Comparison of ENCODE assay signal across 20 cellular contexts in the genomic region with DNA sequence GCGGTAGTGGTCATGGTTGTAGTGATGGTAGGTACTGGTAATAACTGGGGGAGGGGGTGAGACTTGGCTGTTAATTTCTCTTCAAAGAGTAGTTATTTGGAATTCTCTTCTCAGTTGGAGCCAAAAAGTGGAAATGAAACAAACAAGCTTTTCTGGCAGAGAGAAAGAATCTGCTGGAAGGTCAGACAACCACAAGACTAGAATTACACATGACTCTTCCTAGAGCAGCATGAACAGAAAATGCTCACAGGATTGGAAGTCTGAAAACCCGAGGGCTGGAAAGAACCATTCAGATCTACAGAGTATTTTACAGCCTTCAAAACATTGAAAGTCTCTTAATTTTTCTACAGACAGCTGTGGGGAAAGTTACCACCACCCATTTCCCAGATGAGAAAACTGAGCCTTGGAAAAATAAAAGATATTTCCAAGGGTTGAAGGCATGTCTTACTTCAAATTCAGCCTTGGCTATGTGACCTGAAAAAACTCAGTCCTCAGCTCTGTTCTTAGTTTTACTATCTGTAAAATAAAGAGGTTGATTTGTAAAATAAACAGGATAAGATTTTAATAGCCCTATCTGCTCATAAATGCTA. TPM values are rescaled to one million over a fixed set of nuclear protein-coding genes. Genes with fewer than 3 reads are reported as not detected.
A peak's percentile ranks its signal among the peaks of the same experiment; 100 is the strongest.
DNase-seq lines count a peak whose midpoint lies in the region; ATAC-seq and TF ChIP-seq lines count a peak whose summit lies in the region.
"Had no signal": no experiment of that assay in that cellular context is flagged by ENCODE, and none has a peak within 500 bp of the region (broad histone marks: within the 10 kb centered on the region; RNA-seq: fewer than 3 reads in every experiment).

No MANE protein-coding gene starts in this region.

- DNase-seq in AG04450 (ENCODE audit: low read depth, low spot score) (peak; percentile 44), HFFc6 (peak; percentile 24), choroid plexus epithelial cell (ENCODE audit: low read depth) (peak; percentile 79), myocyte (ENCODE audit: low read depth) (peak; percentile 49), glomerular visceral epithelial cell (ENCODE audit: extremely low spot score) (no peak), H9 (no peak)
- DNase-seq in activated naive CD4-positive, alpha-beta T cell treated with anti-CD3 and anti-CD28 coated beads, Interleukin-2, amount 50 U/mL, for 72 hours (ENCODE audit: low spot score in 2 of 2), result no peak
- DNase-seq: activated naive CD8-positive, alpha-beta T cell treated with anti-CD3 and anti-CD28 coated beads for 36 hours; activated T-cell treated with anti-CD3 and anti-CD28 coated beads, Interleukin-2, amount 50 U/mL, for 72 hours; DND-41; kidney glomerular epithelial cell; NCI-H69; OCI-M1 had no signal

- H3K27me3 ChIP-seq in AG04450 (ENCODE audit: control insufficient read depth, insufficient read depth, low read length), result no peaks in the 10 kb centered on the region
- H3K27me3 ChIP-seq in H9 (ENCODE audit: insufficient read depth, low read length), result no peaks in the 10 kb centered on the region
- H3K27me3 ChIP-seq: SJSA1 had no signal

- no peaks in the 10 kb centered on the region for H3K4me1 ChIP-seq in H9 (ENCODE audit: insufficient read depth, low read length)
- H3K4me1 ChIP-seq: SJSA1 had no signal

- H3K9me3 ChIP-seq in AG04450 (ENCODE audit: control insufficient read depth, insufficient read depth, low read length) (no peaks in the 10 kb centered on the region), H9 (ENCODE audit: control insufficient read depth, low read depth, low read length) (no peaks in the 10 kb centered on the region)
- H3K9me3 ChIP-seq: A549, SJSA1 had no signal

- no peak overlapping the region for H3K56ac ChIP-seq in H9 (ENCODE audit: insufficient read length, low read depth, low read length)

- H3K36me3 Mint-ChIP-seq in HFFc6 (ENCODE audit: low read depth) (peaks cover 6% of the 10 kb centered on the region; the same call in 1 of the 2 replicates), H9 (ENCODE audit: insufficient read depth in 1 of 3, low read depth in 3 of 3) (no peaks in the 10 kb centered on the region; a peak in 2 of 7 replicates)
- H3K36me3 Mint-ChIP-seq in activated naive CD4-positive, alpha-beta T cell treated with anti-CD3 and anti-CD28 coated beads, Interleukin-2, amount 50 U/mL, for 72 hours, result peaks cover 0 to 6% of the 10 kb centered on the region in 2 donors

- H2BK120ac ChIP-seq in H9 (ENCODE audit: low read depth, low read length, poor library complexity, severe bottlenecking), result no peak overlapping the region

- no peak overlapping the region for H3K4ac ChIP-seq in H9 (ENCODE audit: low read depth, low read length)

- H3K27ac Mint-ChIP-seq in HFFc6 (no peak overlapping the region; the same call in 1 of the 2 replicates), H9 (no peak overlapping the region)
- no peak overlapping the region for H3K27ac Mint-ChIP-seq in activated naive CD4-positive, alpha-beta T cell treated with anti-CD3 and anti-CD28 coated beads, Interleukin-2, amount 50 U/mL, for 72 hours
- H3K27ac Mint-ChIP-seq: activated naive CD8-positive, alpha-beta T cell treated with anti-CD3 and anti-CD28 coated beads for 36 hours; activated T-cell treated with anti-CD3 and anti-CD28 coated beads, Interleukin-2, amount 50 U/mL, for 72 hours; natural killer cell treated with Interleukin-12 subunit alpha and Interleukin-12 subunit beta and Interleukin-15 and Interleukin-18, amount 100 ng/mL, for 72 hours had no signal

- H3K79me2 ChIP-seq in H9 (ENCODE audit: insufficient read depth, low read length), result no peaks in the 10 kb centered on the region

- H3K27me3 Mint-ChIP-seq in HFFc6 (ENCODE audit: insufficient read depth), result no peaks in the 10 kb centered on the region; the same call in none of the 2 replicates
- no peaks in the 10 kb centered on the region for H3K27me3 Mint-ChIP-seq in H9 (ENCODE audit: low read depth)
- H3K27me3 Mint-ChIP-seq: activated naive CD8-positive, alpha-beta T cell treated with anti-CD3 and anti-CD28 coated beads for 36 hours; natural killer cell treated with Interleukin-12 subunit alpha and Interleukin-12 subunit beta and Interleukin-15 and Interleukin-18, amount 100 ng/mL, for 72 hours had no signal

- TF ChIP-seq CTCF in AG04450 (IDR thresholded peaks at IDR 0.05; ENCODE audit: low read depth, low read length), result no peak
- no peak for TF ChIP-seq CTCF in HFFc6 (IDR thresholded peaks at IDR 0.05)
- no peak for TF ChIP-seq CTCF in choroid plexus epithelial cell (conservative IDR thresholded peaks at IDR 0.05; ENCODE audit: low read depth, low read length)
- TF ChIP-seq CTCF in H9 (conservative IDR thresholded peaks at IDR 0.05), result no peak

- H3K18ac ChIP-seq in H9 (ENCODE audit: insufficient read length, low read depth, low read length), result no peak overlapping the region

- H2BK15ac ChIP-seq in H9 (ENCODE audit: low read depth, low read length), result no peak overlapping the region

- H2BK20ac ChIP-seq in H9 (ENCODE audit: low read depth, low read length, poor library complexity, severe bottlenecking), result no peak overlapping the region

- peaks cover 36% of the 10 kb centered on the region for H3K4me1 Mint-ChIP-seq in HFFc6 (ENCODE audit: low read depth)
- no peaks in the 10 kb centered on the region for H3K4me1 Mint-ChIP-seq in H9
- H3K4me1 Mint-ChIP-seq: activated naive CD8-positive, alpha-beta T cell treated with anti-CD3 and anti-CD28 coated beads for 36 hours had no signal

- no peaks in the 10 kb centered on the region for H3K79me1 ChIP-seq in H9 (ENCODE audit: insufficient read depth, low read depth, low read length, poor library complexity, severe bottlenecking)

- no peak overlapping the region for H3T11ph ChIP-seq in H9 (ENCODE audit: low read length)

- ATAC-seq in GM19351 (IDR thresholded peaks at IDR 0.05; ENCODE audit: unreplicated experiment), result no peak
- ATAC-seq in activated naive CD4-positive, alpha-beta T cell treated with anti-CD3 and anti-CD28 coated beads, Interleukin-2, amount 50 U/mL, for 72 hours, result no peak
- ATAC-seq: A549; activated CD4-positive, CD25-positive, alpha-beta regulatory T cell treated with anti-CD3 and anti-CD28 coated beads, Interleukin-2, amount 50 U/mL, for 24 hours; activated T-cell treated with anti-CD3 and anti-CD28 coated beads, Interleukin-2, amount 50 U/mL, for 72 hours; esophagus mucosa; natural killer cell treated with Interleukin-12 subunit alpha and Interleukin-12 subunit beta and Interleukin-15 and Interleukin-18, amount 100 ng/mL, for 72 hours had no signal

- H2AFZ ChIP-seq in H9 (ENCODE audit: low read length), result no peak overlapping the region

- H3K4me2 ChIP-seq in H9 (ENCODE audit: insufficient read depth, insufficient read length, low read length), result no peak overlapping the region
- H3K4me2 ChIP-seq: A549, KMS-11 had no signal

- WGBS in H9 (ENCODE audit: extremely low coverage, insufficient read length, low lambda C conversion rate), result no CpG with 5 or more reads among the region's 2 CpGs

- H3K4me3 Mint-ChIP-seq in HFFc6 (peak overlapping the region; percentile 6; the same call in 1 of the 2 replicates), H9 (no peak overlapping the region)
- H3K4me3 Mint-ChIP-seq: activated naive CD8-positive, alpha-beta T cell treated with anti-CD3 and anti-CD28 coated beads for 36 hours; activated T-cell treated with anti-CD3 and anti-CD28 coated beads, Interleukin-2, amount 50 U/mL, for 72 hours; natural killer cell treated with Interleukin-12 subunit alpha and Interleukin-12 subunit beta and Interleukin-15 and Interleukin-18, amount 100 ng/mL, for 72 hours had no signal

- H3K4me3 ChIP-seq in AG04450 (ENCODE audit: low read depth, low read length) (no peak overlapping the region), choroid plexus epithelial cell (ENCODE audit: low read depth, low read length) (no peak overlapping the region)
- H3K4me3 ChIP-seq: A549, SJSA1 had no signal

- H3K14ac ChIP-seq in H9 (ENCODE audit: insufficient read depth, low read length), result no peak overlapping the region

- H3K9me3 Mint-ChIP-seq in HFFc6 (no peaks in the 10 kb centered on the region), H9 (no peaks in the 10 kb centered on the region)
- H3K9me3 Mint-ChIP-seq in activated naive CD4-positive, alpha-beta T cell treated with anti-CD3 and anti-CD28 coated beads, Interleukin-2, amount 50 U/mL, for 72 hours, result no peaks in the 10 kb centered on the region
- H3K9me3 Mint-ChIP-seq: activated naive CD8-positive, alpha-beta T cell treated with anti-CD3 and anti-CD28 coated beads for 36 hours; activated T-cell treated with anti-CD3 and anti-CD28 coated beads, Interleukin-2, amount 50 U/mL, for 72 hours; natural killer cell treated with Interleukin-12 subunit alpha and Interleukin-12 subunit beta and Interleukin-15 and Interleukin-18, amount 100 ng/mL, for 72 hours had no signal

- POLR2A ChIA-PET in AG04450 (lab: Yijun Ruan, JAX), result no interaction called here

- H3K23me2 ChIP-seq in H9 (ENCODE audit: insufficient read length, low read depth, low read length, poor library complexity, severe bottlenecking), result no peaks in the 10 kb centered on the region

- H4K5ac ChIP-seq in H9 (ENCODE audit: insufficient read length, low read depth, low read length), result no peak overlapping the region

- H3K23ac ChIP-seq in H9 (ENCODE audit: insufficient read length, low read depth, low read length), result no peak overlapping the region

- no peak overlapping the region for H2BK5ac ChIP-seq in H9 (ENCODE audit: insufficient read length, low read length)

- no peak overlapping the region for H4K91ac ChIP-seq in H9 (ENCODE audit: insufficient read length, low read depth, low read length)

- H3K9ac ChIP-seq in H9 (ENCODE audit: extremely low read depth, insufficient read length, low read length), result no peak overlapping the region
- H3K9ac ChIP-seq: KMS-11 had no signal

- no peaks in the 10 kb centered on the region for H4K20me1 ChIP-seq in H9 (ENCODE audit: control insufficient read depth, insufficient read depth, insufficient read length)

- H2AK5ac ChIP-seq in H9 (ENCODE audit: insufficient read length, low read length), result no peak overlapping the region

- H2BK12ac ChIP-seq in H9 (ENCODE audit: insufficient read length, low read depth, low read length), result no peak overlapping the region

- H3K27ac ChIP-seq in AG04450 (ENCODE audit: low read depth, low read length) (peak overlapping the region; percentile 76), H9 (ENCODE audit: insufficient read length, low read depth, low read length) (no peak overlapping the region)
- H3K27ac ChIP-seq: KMS-11, SJSA1 had no signal

- CTCF ChIA-PET in AG04450 (lab: Charles Lee), result no interaction called here

- H4K8ac ChIP-seq in H9 (replicated peaks; ENCODE audit: insufficient read length, low read depth, low read length), result no peak overlapping the region

RNA-seq across cellular contexts. Expression of gene TRIM32, which starts 42.9 kb away (rescaled TPM):
- polyA plus RNA-seq in AG04450 (2011; rRNA removed), result 23.4 and 24.5 TPM in 2 replicates
- polyA minus RNA-seq in AG04450 (2011; rRNA and poly(A)+ RNA removed), result 56.6 and 58.1 TPM in 2 replicates
- 10 to 100 TPM; 53.7 to 71.6 (median 60.3) TPM for total RNA-seq in HFFc6 (2021; fragmentation: NEBNext Ultra II Directional; extraction: Animal tissue kit (Norgen Biotek cat#: 25700))
- total RNA-seq in myocyte, result 17.4 and 17.8 TPM in 2 replicates
- 20.0 TPM for polyA plus RNA-seq in myocyte (2012)
- total RNA-seq in H9 (2021), result 12.9 and 15.5 TPM in 2 replicates
- total RNA-seq in activated naive CD4-positive, alpha-beta T cell treated with anti-CD3 and anti-CD28 coated beads, Interleukin-2, amount 50 U/mL, for 72 hours, result 10 to 100 TPM in 1 of 2 donors, 1 to 10 TPM in 1; 6.9 to 16.2 TPM

Comparison
In these comparisons a context has a peak if more than half of its experiments do, and no peak if none do; other contexts are left out.
1. DNase-seq: peak in AG04450 (single experiment), HFFc6 (single experiment), choroid plexus epithelial cell (single experiment) and myocyte (single experiment); none in glomerular visceral epithelial cell (single experiment), H9 (single experiment) and activated naive CD4-positive, alpha-beta T cell treated with anti-CD3 and anti-CD28 coated beads, Interleukin-2, amount 50 U/mL, for 72 hours (0 of 2).